ENCODE assay signal across 16 cellular contexts in the genomic region with DNA sequence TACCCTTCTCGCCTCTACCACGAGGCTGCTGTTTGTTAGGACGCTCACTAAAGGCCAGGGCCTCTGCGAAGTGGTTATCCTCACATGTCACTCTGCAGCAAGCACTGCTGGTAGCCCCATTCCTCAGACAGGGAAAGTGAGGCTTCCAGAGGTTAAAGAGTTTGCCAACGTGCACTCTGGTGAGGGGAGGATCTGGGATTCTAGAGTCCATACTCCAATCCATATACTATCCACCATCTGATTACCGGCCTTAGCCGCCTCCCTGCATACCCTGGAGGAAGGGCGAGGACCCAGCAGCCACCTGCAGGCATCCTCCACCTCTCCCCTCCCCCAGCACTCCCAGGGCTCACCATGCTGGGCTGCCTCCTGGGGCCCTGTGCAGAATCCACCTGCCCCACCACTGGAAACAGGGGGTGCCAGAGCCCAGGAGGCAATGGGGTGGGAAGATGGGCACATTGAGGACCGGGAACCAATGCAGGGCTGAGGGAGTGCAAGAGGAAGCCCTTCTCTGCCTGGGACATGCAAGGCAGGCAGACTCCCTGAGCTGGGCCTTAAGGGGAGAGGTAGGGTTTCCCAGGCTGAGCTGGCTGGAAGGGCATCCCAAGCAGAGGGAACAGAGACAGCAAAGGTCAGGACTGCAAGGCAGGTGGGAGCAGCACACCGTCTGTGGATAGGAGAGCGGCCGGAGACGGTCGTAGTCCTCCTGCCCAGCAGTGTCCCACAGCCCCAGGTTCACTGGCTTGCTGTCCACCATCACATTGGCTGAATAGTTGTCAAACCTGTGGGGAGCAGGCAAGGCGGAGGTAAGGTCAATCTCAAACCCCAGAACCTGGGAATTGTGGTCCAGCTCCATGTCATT. TPM values are rescaled to one million over a fixed set of nuclear protein-coding genes. Genes with fewer than 3 reads are reported as not detected.
DNase-seq lines count a peak whose midpoint lies in the region; ATAC-seq and TF ChIP-seq lines count a peak whose summit lies in the region.
"Had no signal": no experiment of that assay in that cellular context is flagged by ENCODE, and none has a peak within 500 bp of the region (broad histone marks: within the 10 kb centered on the region; RNA-seq: fewer than 3 reads in every experiment).

No MANE protein-coding gene starts in this region.

- peaks cover 17 to 93% of the 10 kb centered on the region in 2 donors for H3K4me1 ChIP-seq in left lung

- intact Hi-C loops in activated CD8-positive, alpha-beta T cell treated with anti-CD3 and anti-CD28 coated beads for 36 hours (cut with micrococcal nuclease) = no loop called here
- intact Hi-C loops in left lung (cut with DNase I) = no loop called here

- H3K4me3 Mint-ChIP-seq in activated naive CD4-positive, alpha-beta T cell treated with anti-CD3 and anti-CD28 coated beads, Interleukin-2, amount 50 U/mL, for 24 hours = peak overlapping the region; percentile 81
- peak overlapping the region; percentile 76 for H3K4me3 Mint-ChIP-seq in activated CD8-positive, alpha-beta T cell treated with anti-CD3 and anti-CD28 coated beads for 36 hours

- H3K27ac Mint-ChIP-seq in activated naive CD4-positive, alpha-beta T cell treated with anti-CD3 and anti-CD28 coated beads, Interleukin-2, amount 50 U/mL, for 24 hours = peak overlapping the region; percentile 97
- H3K27ac Mint-ChIP-seq in activated CD8-positive, alpha-beta T cell treated with anti-CD3 and anti-CD28 coated beads for 36 hours = peak overlapping the region; percentile 98

- no peaks in the 10 kb centered on the region for H3K27me3 Mint-ChIP-seq in activated naive CD4-positive, alpha-beta T cell treated with anti-CD3 and anti-CD28 coated beads, Interleukin-2, amount 50 U/mL, for 24 hours
- H3K27me3 Mint-ChIP-seq in activated CD8-positive, alpha-beta T cell treated with anti-CD3 and anti-CD28 coated beads for 36 hours = no peaks in the 10 kb centered on the region

- POLR2A ChIA-PET in activated CD8-positive, alpha-beta T cell treated with anti-CD3 and anti-CD28 coated beads for 36 hours (lab: Charles Lee) = interaction anchor here (0.8 to 7.6 kb wide), 6 partner anchors 9 to 35 kb away, joined by 3 to 209 read pairs (median 24); a partner anchor contains a TSS

- H3K27ac ChIP-seq in left lung = peak overlapping the region in 1 of 2 donors; percentile 90
- H3K27ac ChIP-seq: hepatocyte, pancreas had no signal

- no peak overlapping the region for H3K4me3 ChIP-seq in left lung
- H3K4me3 ChIP-seq: hepatocyte, pancreas had no signal

- no peak for TF ChIP-seq POLR2A in erythroblast (IDR thresholded peaks at IDR 0.05; ENCODE audit: low read length)

- H3K4me1 Mint-ChIP-seq in activated naive CD4-positive, alpha-beta T cell treated with anti-CD3 and anti-CD28 coated beads, Interleukin-2, amount 50 U/mL, for 24 hours = peaks cover 97% of the 10 kb centered on the region
- H3K4me1 Mint-ChIP-seq in activated CD8-positive, alpha-beta T cell treated with anti-CD3 and anti-CD28 coated beads for 36 hours (ENCODE audit: low read depth) = peaks cover 93% of the 10 kb centered on the region

- H3K36me3 ChIP-seq in left lung = peaks cover 0 to 18% of the 10 kb centered on the region in 2 donors
- H3K36me3 ChIP-seq: pancreas had no signal

- H3K27me3 ChIP-seq in left lung = peaks cover 0 to 54% of the 10 kb centered on the region in 2 donors
- H3K27me3 ChIP-seq: hepatocyte, pancreas had no signal

- CTCF ChIA-PET in activated CD8-positive, alpha-beta T cell treated with anti-CD3 and anti-CD28 coated beads for 36 hours (lab: Charles Lee) = interaction anchor here (0.7 to 5.0 kb wide), 6 partner anchors 11 to 334 kb away, joined by 3 to 40 read pairs (median 7); a partner anchor contains a TSS

- H3K9me3 Mint-ChIP-seq in activated naive CD4-positive, alpha-beta T cell treated with anti-CD3 and anti-CD28 coated beads, Interleukin-2, amount 50 U/mL, for 24 hours = no peaks in the 10 kb centered on the region
- no peaks in the 10 kb centered on the region for H3K9me3 Mint-ChIP-seq in activated CD8-positive, alpha-beta T cell treated with anti-CD3 and anti-CD28 coated beads for 36 hours

- TF ChIP-seq CTCF in activated CD8-positive, alpha-beta T cell treated with anti-CD3 and anti-CD28 coated beads for 36 hours (IDR thresholded peaks at IDR 0.05) = no peak
- no peak for TF ChIP-seq CTCF in left lung (IDR thresholded peaks at IDR 0.05)

- no peak for ATAC-seq in activated CD8-positive, alpha-beta T cell treated with anti-CD3 and anti-CD28 coated beads for 36 hours
- ATAC-seq in left lung (no peak), HG02759 (IDR thresholded peaks at IDR 0.05; ENCODE audit: unreplicated experiment) (no peak)
- ATAC-seq: left ventricle myocardium superior, pancreas had no signal

- no peaks in the 10 kb centered on the region for H3K9me3 ChIP-seq in left lung
- H3K9me3 ChIP-seq: pancreas had no signal

- H3K36me3 Mint-ChIP-seq in activated naive CD4-positive, alpha-beta T cell treated with anti-CD3 and anti-CD28 coated beads, Interleukin-2, amount 50 U/mL, for 24 hours = peaks cover 31% of the 10 kb centered on the region
- H3K36me3 Mint-ChIP-seq in activated CD8-positive, alpha-beta T cell treated with anti-CD3 and anti-CD28 coated beads for 36 hours (ENCODE audit: low read depth) = peaks cover 96% of the 10 kb centered on the region

- no peak for DNase-seq in activated naive CD4-positive, alpha-beta T cell treated with anti-CD3 and anti-CD28 coated beads, Interleukin-2, amount 50 U/mL, for 16 hours
- peak; percentile 53 for DNase-seq in activated CD8-positive, alpha-beta T cell treated with anti-CD3 and anti-CD28 coated beads for 36 hours
- DNase-seq in left lung (peak; percentile 27 to 69), erythroblast (lab: John Stamatoyannopoulos, UW) (no peak), midbrain (lab: John Stamatoyannopoulos, UW) (no peak)
- DNase-seq in stimulated activated naive CD4-positive, alpha-beta T cell treated with Interleukin-2 at 50 U/mL for 16 hours (lab: John Stamatoyannopoulos, UW) = no peak
- DNase-seq: cerebellar nuclear complex, left ventricle myocardium superior, NCI-H1694 treated with DMSO at 0.1 percent for 48 hours, NCI-H774, pancreas, Right ventricle myocardium superior had no signal

RNA-seq across cellular contexts. Expression of a gene that starts 11.7 kb away (rescaled TPM):
- total RNA-seq in activated CD8-positive, alpha-beta T cell treated with anti-CD3 and anti-CD28 coated beads for 36 hours = 100 to 1,000 TPM; 699 to 717 TPM
- total RNA-seq in left lung = 10 to 100 TPM; 40.9 to 77.2 TPM

RNA-seq across cellular contexts. Expression of a gene that starts 20.1 kb away (rescaled TPM):
- total RNA-seq in activated CD8-positive, alpha-beta T cell treated with anti-CD3 and anti-CD28 coated beads for 36 hours = 1 to 10 TPM; 7.9 to 8.5 TPM
- under 1 TPM in 1 of 2 donors, not detected in 1; 0.26 TPM for total RNA-seq in left lung
- total RNA-seq: Daoy, left ventricle myocardium superior, Right ventricle myocardium superior had no signal

RNA-seq across cellular contexts. Expression of a gene that starts 44.3 kb away (rescaled TPM):
- 1 to 10 TPM; 6.4 TPM for total RNA-seq in activated CD8-positive, alpha-beta T cell treated with anti-CD3 and anti-CD28 coated beads for 36 hours
- 10 to 100 TPM in 1 of 2 donors, 1 to 10 TPM in 1; 7.2 to 16.0 TPM for total RNA-seq in left lung

RNA-seq across cellular contexts. Expression of a gene that starts 49.9 kb away (rescaled TPM):
- 10 to 100 TPM; 33.2 to 33.4 TPM for total RNA-seq in activated CD8-positive, alpha-beta T cell treated with anti-CD3 and anti-CD28 coated beads for 36 hours
- total RNA-seq in left lung = 10 to 100 TPM; 16.2 to 63.4 TPM

Comparison
In these comparisons a context has a peak if more than half of its experiments do, and no peak if none do; other contexts are left out.
1. DNase-seq: peak in activated CD8-positive, alpha-beta T cell treated with anti-CD3 and anti-CD28 coated beads for 36 hours (single experiment) and left lung (2 of 2); none in activated naive CD4-positive, alpha-beta T cell treated with anti-CD3 and anti-CD28 coated beads, Interleukin-2, amount 50 U/mL, for 16 hours (single experiment), erythroblast (0 of 2), stimulated activated naive CD4-positive, alpha-beta T cell treated with Interleukin-2 at 50 U/mL for 16 hours (single experiment) and midbrain (single experiment).
2. RNA of a gene that starts 11.7 kb away (total RNA-seq): 699 to 717 TPM in activated CD8-positive, alpha-beta T cell treated with anti-CD3 and anti-CD28 coated beads for 36 hours; 40.9 to 77.2 TPM in left lung; every median in the first group is over 4 times any median in the second.
3. RNA of a gene that starts 20.1 kb away (total RNA-seq): 7.9 to 8.5 TPM in activated CD8-positive, alpha-beta T cell treated with anti-CD3 and anti-CD28 coated beads for 36 hours; 0.26 TPM in left lung; every median in the first group is over 4 times any median in the second.